ENCODE assay signal across 1 cellular context in genomic region chr3:55362206-55362960, GRCh38.
TF ChIP-seq lines count a peak whose summit lies in the region.

No MANE protein-coding gene starts in this region.

TF ChIP-seq in IMR-90, 13 proteins besides CTCF, POLR2A, EP300 and RAD21:
- TF ChIP-seq, protein P1, sequence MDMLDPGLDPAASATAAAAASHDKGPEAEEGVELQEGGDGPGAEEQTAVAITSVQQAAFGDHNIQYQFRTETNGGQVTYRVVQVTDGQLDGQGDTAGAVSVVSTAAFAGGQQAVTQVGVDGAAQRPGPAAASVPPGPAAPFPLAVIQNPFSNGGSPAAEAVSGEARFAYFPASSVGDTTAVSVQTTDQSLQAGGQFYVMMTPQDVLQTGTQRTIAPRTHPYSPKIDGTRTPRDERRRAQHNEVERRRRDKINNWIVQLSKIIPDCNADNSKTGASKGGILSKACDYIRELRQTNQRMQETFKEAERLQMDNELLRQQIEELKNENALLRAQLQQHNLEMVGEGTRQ (IDR thresholded peaks at IDR 0.05; ENCODE audit: low read depth, low read length), result 0 out of 2 replicates have a peak, but pooled peaks have one; percentile 13
- no peak for TF ChIP-seq CEBPB (IDR thresholded peaks at IDR 0.05; ENCODE audit: low read depth, low read length)
